In the genomic region with DNA sequence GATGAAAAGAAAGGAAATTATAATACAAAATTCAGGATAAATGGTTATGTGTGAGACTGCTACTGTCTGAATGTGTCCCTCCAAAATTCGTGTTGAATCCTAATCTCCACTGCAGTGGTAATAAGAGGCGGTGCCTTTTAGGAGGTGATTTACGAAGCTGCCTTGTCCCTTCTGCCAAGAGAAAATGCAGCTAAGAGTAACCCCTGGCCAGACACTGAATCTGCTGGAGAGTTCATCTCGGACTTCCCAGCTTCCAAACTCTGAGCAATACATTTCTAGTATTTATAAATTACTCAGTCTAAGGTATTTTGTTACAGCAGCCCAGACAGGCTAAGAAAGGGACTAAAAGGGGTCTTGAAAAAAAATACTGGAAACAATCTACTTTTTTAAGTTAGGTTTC, we compare ENCODE assay signal across 17 cellular contexts.
"Had no signal": no experiment of that assay in that cellular context is flagged by ENCODE, and none has a peak within 500 bp of the region (broad histone marks: within the 10 kb centered on the region; RNA-seq: fewer than 3 reads in every experiment).

No MANE protein-coding gene starts in this region.

- DNase-seq: activated CD4-positive, alpha-beta T cell treated with anti-CD3 and anti-CD28 coated beads, Interleukin-2, amount 10 ng/mL, durations not matched to agents 7 days and 5 days; activated CD8-positive, alpha-beta T cell treated with anti-CD3 and anti-CD28 coated beads, Interleukin-2, amount 10 ng/mL, durations not matched to agents 7 days and 5 days; activated naive CD4-positive, alpha-beta T cell treated with anti-CD3 and anti-CD28 coated beads, Interleukin-2, amount 50 U/mL, for 16 hours; activated T-cell treated with anti-CD3 and anti-CD28 coated beads, Interleukin-2, amount 50 U/mL, for 24 hours; cerebellar nuclear complex; effector CD4-positive, alpha-beta T cell; foreskin fibroblast; left cardiac atrium; lower lobe of right lung; stimulated activated CD4-positive, alpha-beta T cell treated with anti-CD3 and anti-CD28 coated beads, Interleukin-12 subunit alpha, Interleukin-12 subunit beta, amount 100 ng/mL, for 4 hours; stimulated activated CD4-positive, alpha-beta T cell treated with anti-CD3 and anti-CD28 coated beads, Interleukin-1b, Interleukin-23, amount 100 ng/mL, for 48 hours; stimulated activated naive CD4-positive, alpha-beta T cell treated with Interleukin-2 at 50 U/mL for 16 hours; T-helper 1 cell; tibial artery had no signal

- ATAC-seq: activated CD4-positive, CD25-positive, alpha-beta regulatory T cell treated with anti-CD3 and anti-CD28 coated beads, Interleukin-2, amount 50 U/mL, for 24 hours; activated CD8-positive, alpha-beta T cell treated with anti-CD3 and anti-CD28 coated beads, Interleukin-2, amount 10 ng/mL, durations not matched to agents 7 days and 5 days; left cardiac atrium; lower lobe of right lung had no signal

- H3K27ac ChIP-seq: ascending aorta, hepatocyte, lower lobe of right lung, tibial artery had no signal

- H3K9me3 ChIP-seq: ascending aorta, lower lobe of right lung, tibial artery had no signal

- H3K36me3 ChIP-seq: ascending aorta, lower lobe of right lung, tibial artery had no signal

- H3K4me3 ChIP-seq: ascending aorta, hepatocyte, lower lobe of right lung, tibial artery had no signal

- H3K27me3 ChIP-seq: ascending aorta, hepatocyte, tibial artery had no signal

- H3K4me1 ChIP-seq: ascending aorta, lower lobe of right lung had no signal
